Comparison of ENCODE assay signal across 8 cellular contexts in the genomic region with DNA sequence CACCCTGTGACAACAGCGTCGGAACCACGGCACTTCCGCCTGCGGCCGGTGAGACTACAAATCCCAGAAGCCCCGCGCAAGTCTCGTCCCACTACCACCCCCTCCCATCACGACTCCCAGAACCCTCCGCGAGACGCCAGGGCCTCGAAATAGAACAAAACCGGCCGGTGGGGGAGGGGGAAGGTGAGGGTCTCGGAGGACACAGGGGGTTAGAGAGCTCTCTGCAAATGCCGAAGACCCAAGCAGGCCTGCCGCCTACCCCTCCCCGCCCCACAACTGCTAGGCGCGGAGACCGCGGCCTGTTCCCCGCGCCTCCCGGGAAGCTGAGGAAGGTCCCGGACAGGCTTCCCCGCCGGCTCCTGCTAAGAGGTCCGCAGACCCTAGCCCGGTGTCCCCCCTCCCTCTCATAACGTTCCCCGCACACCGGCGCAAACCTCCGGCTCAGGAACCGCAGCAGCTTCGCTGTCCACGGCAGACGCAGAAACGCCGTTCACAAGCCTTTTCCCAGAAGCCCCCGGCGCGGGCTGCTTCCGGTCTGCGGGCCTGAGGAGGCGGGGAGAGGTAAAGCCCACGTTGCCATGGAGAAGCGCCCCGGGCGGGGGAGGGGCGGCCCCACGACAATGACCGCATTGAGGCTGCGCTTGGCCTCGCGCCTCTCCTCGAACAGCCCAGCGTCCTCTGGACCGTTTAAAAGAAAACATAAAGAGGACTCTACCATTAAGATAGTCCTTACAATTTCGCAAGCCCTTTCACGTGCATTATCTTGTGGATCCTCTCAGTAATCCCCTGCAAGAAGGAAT. TPM values are rescaled to one million over a fixed set of nuclear protein-coding genes. Genes with fewer than 3 reads are reported as not detected.
A peak's percentile ranks its signal among the peaks of the same experiment; 100 is the strongest.
DNase-seq lines count a peak whose midpoint lies in the region; ATAC-seq and TF ChIP-seq lines count a peak whose summit lies in the region.

A gene (minus strand): TSS at position 485 of the 800 bp plus-strand sequence. CDS start 3,770 bp downstream, outside the sequence.

- H3K27me3 ChIP-seq in ACC112 (ENCODE audit: insufficient read depth, low read length) (no peaks in the 10 kb centered on the region), breast epithelium (no peaks in the 10 kb centered on the region), iPS-20b (ENCODE audit: insufficient read depth, low read length) (no peaks in the 10 kb centered on the region)

- peak; percentile 83 for TF ChIP-seq POLR2A in breast epithelium (IDR thresholded peaks at IDR 0.05)

- H3K27ac ChIP-seq in ACC112 (ENCODE audit: low read depth, low read length) (peak within 1 kb of the TSS; percentile 89), VCaP (peak within 1 kb of the TSS; percentile 100), breast epithelium (peak within 1 kb of the TSS; percentile 100), iPS-20b (ENCODE audit: low read length) (peak within 1 kb of the TSS; percentile 99), skin epidermis (peak within 1 kb of the TSS; percentile 92 to 100 (median 99))

- TF ChIP-seq CTCF in VCaP (conservative IDR thresholded peaks at IDR 0.05), result no peak
- TF ChIP-seq CTCF in breast epithelium (IDR thresholded peaks at IDR 0.05), result peak in 2 of 3 donors; percentile 7 to 12

- H3K4me1 ChIP-seq in ACC112 (ENCODE audit: control insufficient read depth, insufficient read depth, low read length, unreplicated experiment) (peaks cover 19% of the 10 kb centered on the region), breast epithelium (peaks cover 0 to 4% of the 10 kb centered on the region in 2 donors), iPS-20b (ENCODE audit: insufficient read depth, low read length) (peaks cover 14% of the 10 kb centered on the region; the same call in 1 of the 2 replicates)

- peak within 1 kb of the TSS; percentile 98 for H2AFZ ChIP-seq in ACC112 (ENCODE audit: low read length, unreplicated experiment)

- peak; percentile 88 for DNase-seq in NCI-H2196 treated with DMSO at 0.1 percent for 48 hours (lab: John Stamatoyannopoulos, UW; ENCODE audit: unreplicated experiment)
- DNase-seq in breast epithelium (ENCODE audit: low spot score in 2 of 2), result peak; percentile 95 to 98

- H3K9me3 ChIP-seq in breast epithelium (no peaks in the 10 kb centered on the region), iPS-20b (ENCODE audit: insufficient read depth, low read depth, low read length) (no peaks in the 10 kb centered on the region)

- H3K79me2 ChIP-seq in ACC112 (ENCODE audit: control insufficient read depth, insufficient read depth, low read length, unreplicated experiment), result peaks cover 50% of the 10 kb centered on the region

- intact Hi-C loops in breast epithelium (cut with DNase I; ENCODE audit: low total_unique reads), result loop anchor here (10.0 kb wide), 1 partner anchor 109 kb away; no protein-coding TSS in a partner anchor

- H3K36me3 ChIP-seq in ACC112 (ENCODE audit: insufficient read depth, low read length) (peaks cover 14% of the 10 kb centered on the region), breast epithelium (no peaks in the 10 kb centered on the region), iPS-20b (ENCODE audit: insufficient read depth, low read depth, low read length) (peaks cover 25% of the 10 kb centered on the region)

- H3K4me3 ChIP-seq in ACC112 (ENCODE audit: low read depth, low read length), result peak within 1 kb of the TSS; percentile 85
- H3K4me3 ChIP-seq in breast epithelium, result peak within 1 kb of the TSS; percentile 87 to 94 (median 92)
- peak within 1 kb of the TSS; percentile 97 for H3K4me3 ChIP-seq in iPS-20b (ENCODE audit: low read length)
- peak within 1 kb of the TSS; percentile 64 to 99 (median 83) for H3K4me3 ChIP-seq in skin epidermis

- H3K9ac ChIP-seq in iPS-20b (ENCODE audit: low read depth, low read length), result peak within 1 kb of the TSS; percentile 100

- ATAC-seq in GM18870 (IDR thresholded peaks at IDR 0.05; ENCODE audit: unreplicated experiment), result peak; percentile 80
- ATAC-seq in HG03135 (IDR thresholded peaks at IDR 0.05; ENCODE audit: unreplicated experiment), result peak; percentile 88

RNA-seq across cellular contexts. Expression of the gene that starts here (rescaled TPM):
- 10 to 100 TPM; 39.0 to 79.0 (median 52.8) TPM for total RNA-seq in breast epithelium

Comparison
In these comparisons a context has a peak if more than half of its experiments do, and no peak if none do; other contexts are left out.
1. Peak in every context shown above with its lines: DNase-seq, ATAC-seq, H3K4me3 ChIP-seq and H3K27ac ChIP-seq.